In genomic region chr20:50237349-50237748, GRCh38 we compare ENCODE assay signal across 1 cellular context.
A peak's percentile ranks its signal among the peaks of the same experiment; 100 is the strongest.
TF ChIP-seq lines count a peak whose summit lies in the region.

No MANE protein-coding gene starts in this region.

TF ChIP-seq in HepG2, 621 proteins besides CTCF, POLR2A, EP300 and RAD21 (continued from another document and continues in another):
- no peak for TF ChIP-seq RFXAP (CRISPR knock-in tag; IDR thresholded peaks at IDR 0.05; ENCODE audit: borderline replicate concordance)
- TF ChIP-seq, protein P1, sequence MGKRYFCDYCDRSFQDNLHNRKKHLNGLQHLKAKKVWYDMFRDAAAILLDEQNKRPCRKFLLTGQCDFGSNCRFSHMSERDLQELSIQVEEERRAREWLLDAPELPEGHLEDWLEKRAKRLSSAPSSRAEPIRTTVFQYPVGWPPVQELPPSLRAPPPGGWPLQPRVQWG (CRISPR knock-in tag; IDR thresholded peaks at IDR 0.05; ENCODE audit: borderline replicate concordance, low read depth) = no peak
- TF ChIP-seq ZNF138 (CRISPR knock-in tag; IDR thresholded peaks at IDR 0.05; ENCODE audit: low read depth) = no peak
- TF ChIP-seq PRMT3 (CRISPR knock-in tag; IDR thresholded peaks at IDR 0.05; ENCODE audit: borderline replicate concordance, low read depth) = 0 out of 2 replicates have a peak, but pooled peaks have one; percentile 40
- no peak for TF ChIP-seq ZNF781 (CRISPR knock-in tag; IDR thresholded peaks at IDR 0.05; ENCODE audit: borderline replicate concordance, not compliant biosample characterization)
- TF ChIP-seq RFX5 (IDR thresholded peaks at IDR 0.05; ENCODE audit: low read depth, low read length) = no peak
- TF ChIP-seq SATB2 (CRISPR knock-in tag; IDR thresholded peaks at IDR 0.05) = no peak
- TF ChIP-seq ZFP36L1 (CRISPR knock-in tag; IDR thresholded peaks at IDR 0.05) = no peak
- TF ChIP-seq CC2D1A (CRISPR knock-in tag; IDR thresholded peaks at IDR 0.05) = no peak
- no peak for TF ChIP-seq ZNF496 (CRISPR knock-in tag; IDR thresholded peaks at IDR 0.05; ENCODE audit: insufficient replicate concordance)
- no peak for TF ChIP-seq RNF2 (conservative IDR thresholded peaks at IDR 0.05; ENCODE audit: low read depth)
- TF ChIP-seq ZNF251 (CRISPR knock-in tag; IDR thresholded peaks at IDR 0.05) = no peak
- no peak for TF ChIP-seq ZBTB1 (CRISPR knock-in tag; IDR thresholded peaks at IDR 0.05; ENCODE audit: borderline replicate concordance)
- TF ChIP-seq, protein P2, sequence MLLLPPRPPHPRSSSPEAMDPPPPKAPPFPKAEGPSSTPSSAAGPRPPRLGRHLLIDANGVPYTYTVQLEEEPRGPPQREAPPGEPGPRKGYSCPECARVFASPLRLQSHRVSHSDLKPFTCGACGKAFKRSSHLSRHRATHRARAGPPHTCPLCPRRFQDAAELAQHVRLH (CRISPR knock-in tag; IDR thresholded peaks at IDR 0.05; ENCODE audit: borderline replicate concordance, low read depth) = no peak
- TF ChIP-seq ZNF333 (CRISPR knock-in tag; IDR thresholded peaks at IDR 0.05; ENCODE audit: borderline replicate concordance) = no peak
- no peak for TF ChIP-seq GATAD2A (CRISPR knock-in tag; IDR thresholded peaks at IDR 0.05)
- no peak for TF ChIP-seq CHD2 (IDR thresholded peaks at IDR 0.05; ENCODE audit: low read depth, low read length)
- no peak for TF ChIP-seq ZBTB33 (CRISPR knock-in tag; IDR thresholded peaks at IDR 0.05)
- no peak for TF ChIP-seq TMF1 (CRISPR knock-in tag; IDR thresholded peaks at IDR 0.05; ENCODE audit: low read depth)
- peak; percentile 75; the same call in 1 of the 2 replicates for TF ChIP-seq NFKBIZ (CRISPR knock-in tag; IDR thresholded peaks at IDR 0.05)
- TF ChIP-seq BRD4 (CRISPR knock-in tag; IDR thresholded peaks at IDR 0.05) = no peak
- TF ChIP-seq MIER2 (CRISPR knock-in tag; IDR thresholded peaks at IDR 0.05) = no peak
- no peak for TF ChIP-seq ZFP36L2 (CRISPR knock-in tag; IDR thresholded peaks at IDR 0.05)
- no peak for TF ChIP-seq NFIB (CRISPR knock-in tag; IDR thresholded peaks at IDR 0.05; ENCODE audit: borderline replicate concordance)
- no peak for TF ChIP-seq SALL2 (CRISPR knock-in tag; IDR thresholded peaks at IDR 0.05)
- TF ChIP-seq, protein P3, sequence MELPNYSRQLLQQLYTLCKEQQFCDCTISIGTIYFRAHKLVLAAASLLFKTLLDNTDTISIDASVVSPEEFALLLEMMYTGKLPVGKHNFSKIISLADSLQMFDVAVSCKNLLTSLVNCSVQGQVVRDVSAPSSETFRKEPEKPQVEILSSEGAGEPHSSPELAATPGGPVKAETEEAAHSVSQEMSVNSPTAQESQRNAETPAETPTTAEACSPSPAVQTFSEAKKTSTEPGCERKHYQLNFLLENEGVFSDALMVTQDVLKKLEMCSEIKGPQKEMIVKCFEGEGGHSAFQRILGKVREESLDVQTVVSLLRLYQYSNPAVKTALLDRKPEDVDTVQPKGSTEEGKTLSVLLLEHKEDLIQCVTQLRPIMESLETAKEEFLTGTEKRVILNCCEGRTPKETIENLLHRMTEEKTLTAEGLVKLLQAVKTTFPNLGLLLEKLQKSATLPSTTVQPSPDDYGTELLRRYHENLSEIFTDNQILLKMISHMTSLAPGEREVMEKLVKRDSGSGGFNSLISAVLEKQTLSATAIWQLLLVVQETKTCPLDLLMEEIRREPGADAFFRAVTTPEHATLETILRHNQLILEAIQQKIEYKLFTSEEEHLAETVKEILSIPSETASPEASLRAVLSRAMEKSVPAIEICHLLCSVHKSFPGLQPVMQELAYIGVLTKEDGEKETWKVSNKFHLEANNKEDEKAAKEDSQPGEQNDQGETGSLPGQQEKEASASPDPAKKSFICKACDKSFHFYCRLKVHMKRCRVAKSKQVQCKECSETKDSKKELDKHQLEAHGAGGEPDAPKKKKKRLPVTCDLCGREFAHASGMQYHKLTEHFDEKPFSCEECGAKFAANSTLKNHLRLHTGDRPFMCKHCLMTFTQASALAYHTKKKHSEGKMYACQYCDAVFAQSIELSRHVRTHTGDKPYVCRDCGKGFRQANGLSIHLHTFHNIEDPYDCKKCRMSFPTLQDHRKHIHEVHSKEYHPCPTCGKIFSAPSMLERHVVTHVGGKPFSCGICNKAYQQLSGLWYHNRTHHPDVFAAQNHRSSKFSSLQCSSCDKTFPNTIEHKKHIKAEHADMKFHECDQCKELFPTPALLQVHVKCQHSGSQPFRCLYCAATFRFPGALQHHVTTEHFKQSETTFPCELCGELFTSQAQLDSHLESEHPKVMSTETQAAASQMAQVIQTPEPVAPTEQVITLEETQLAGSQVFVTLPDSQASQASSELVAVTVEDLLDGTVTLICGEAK (IDR thresholded peaks at IDR 0.05) = no peak
- TF ChIP-seq, protein P3 (CRISPR knock-in tag; IDR thresholded peaks at IDR 0.05) = no peak
- TF ChIP-seq KLF16 (CRISPR knock-in tag; IDR thresholded peaks at IDR 0.05) = no peak
- TF ChIP-seq FOXO1 (CRISPR knock-in tag; IDR thresholded peaks at IDR 0.05) = peak; percentile 66; the same call in 1 of the 2 replicates
- TF ChIP-seq GABPB1 (CRISPR knock-in tag; IDR thresholded peaks at IDR 0.05) = peak; percentile 21
- peak; percentile 65; the same call in 1 of the 2 replicates for TF ChIP-seq HNRNPL (IDR thresholded peaks at IDR 0.05; ENCODE audit: low read depth, low read length)
- TF ChIP-seq KDM1A (CRISPR knock-in tag; IDR thresholded peaks at IDR 0.05) = no peak
- peak; percentile 42; the same call in 1 of the 2 replicates for TF ChIP-seq PAXIP1 (CRISPR knock-in tag; conservative IDR thresholded peaks at IDR 0.05)
- TF ChIP-seq HOMEZ (CRISPR knock-in tag; IDR thresholded peaks at IDR 0.05; ENCODE audit: low read depth) = no peak
- TF ChIP-seq ELF3 (CRISPR knock-in tag; IDR thresholded peaks at IDR 0.05) = peak; percentile 94
- no peak for TF ChIP-seq ZNF543 (CRISPR knock-in tag; IDR thresholded peaks at IDR 0.05)
- TF ChIP-seq ZNF296 (CRISPR knock-in tag; conservative IDR thresholded peaks at IDR 0.05) = no peak
- TF ChIP-seq, protein P4, sequence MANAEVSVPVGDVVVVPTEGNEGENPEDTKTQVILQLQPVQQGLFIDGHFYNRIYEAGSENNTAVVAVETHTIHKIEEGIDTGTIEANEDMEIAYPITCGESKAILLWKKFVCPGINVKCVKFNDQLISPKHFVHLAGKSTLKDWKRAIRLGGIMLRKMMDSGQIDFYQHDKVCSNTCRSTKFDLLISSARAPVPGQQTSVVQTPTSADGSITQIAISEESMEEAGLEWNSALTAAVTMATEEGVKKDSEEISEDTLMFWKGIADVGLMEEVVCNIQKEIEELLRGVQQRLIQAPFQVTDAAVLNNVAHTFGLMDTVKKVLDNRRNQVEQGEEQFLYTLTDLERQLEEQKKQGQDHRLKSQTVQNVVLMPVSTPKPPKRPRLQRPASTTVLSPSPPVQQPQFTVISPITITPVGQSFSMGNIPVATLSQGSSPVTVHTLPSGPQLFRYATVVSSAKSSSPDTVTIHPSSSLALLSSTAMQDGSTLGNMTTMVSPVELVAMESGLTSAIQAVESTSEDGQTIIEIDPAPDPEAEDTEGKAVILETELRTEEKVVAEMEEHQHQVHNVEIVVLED (CRISPR knock-in tag; IDR thresholded peaks at IDR 0.05; ENCODE audit: borderline replicate concordance) = no peak
- TF ChIP-seq, protein P5, sequence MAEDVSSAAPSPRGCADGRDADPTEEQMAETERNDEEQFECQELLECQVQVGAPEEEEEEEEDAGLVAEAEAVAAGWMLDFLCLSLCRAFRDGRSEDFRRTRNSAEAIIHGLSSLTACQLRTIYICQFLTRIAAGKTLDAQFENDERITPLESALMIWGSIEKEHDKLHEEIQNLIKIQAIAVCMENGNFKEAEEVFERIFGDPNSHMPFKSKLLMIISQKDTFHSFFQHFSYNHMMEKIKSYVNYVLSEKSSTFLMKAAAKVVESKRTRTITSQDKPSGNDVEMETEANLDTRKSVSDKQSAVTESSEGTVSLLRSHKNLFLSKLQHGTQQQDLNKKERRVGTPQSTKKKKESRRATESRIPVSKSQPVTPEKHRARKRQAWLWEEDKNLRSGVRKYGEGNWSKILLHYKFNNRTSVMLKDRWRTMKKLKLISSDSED (CRISPR knock-in tag; IDR thresholded peaks at IDR 0.05) = no peak
- no peak for TF ChIP-seq SRSF4 (IDR thresholded peaks at IDR 0.05; ENCODE audit: low read depth, low read length, poor library complexity, severe bottlenecking)
- no peak for TF ChIP-seq CCAR2 (optimal IDR thresholded peaks at IDR 0.05; ENCODE audit: low read depth, low read length)
- no peak for TF ChIP-seq SMC3 (IDR thresholded peaks at IDR 0.05; ENCODE audit: low read length)
- TF ChIP-seq ZBTB34 (CRISPR knock-in tag; IDR thresholded peaks at IDR 0.05) = no peak
- no peak for TF ChIP-seq FOXK1 (CRISPR knock-in tag; IDR thresholded peaks at IDR 0.05; ENCODE audit: borderline replicate concordance, low read depth)
- peak; percentile 81 for TF ChIP-seq ZNF644 (CRISPR knock-in tag; IDR thresholded peaks at IDR 0.05; ENCODE audit: low read depth)
